In genomic region chr9:126248680-126249079, GRCh38 we compare ENCODE assay signal across 17 cellular contexts.
DNase-seq lines count a peak whose midpoint lies in the region; FAIRE-seq and TF ChIP-seq lines count a peak whose summit lies in the region.
"Had no signal": no experiment of that assay in that cellular context is flagged by ENCODE, and none has a peak within 500 bp of the region (broad histone marks: within the 10 kb centered on the region; RNA-seq: fewer than 3 reads in every experiment).

No MANE protein-coding gene starts in this region.

- CTCF ChIA-PET in AG04450 (lab: Charles Lee): no interaction called here

- H3K4me2 ChIP-seq in astrocyte (ENCODE audit: low read length): peak overlapping the region; percentile 77
- H3K4me2 ChIP-seq: hepatocyte had no signal

- POLR2A ChIA-PET in AG04450 (lab: Yijun Ruan, JAX): interaction anchor here (0.5 kb wide), 1 partner anchor 479 kb away, joined by 3 read pairs; no protein-coding TSS in a partner anchor

- TF ChIP-seq CTCF in AG04450 (IDR thresholded peaks at IDR 0.05; ENCODE audit: low read depth, low read length) (no peak), astrocyte (IDR thresholded peaks at IDR 0.05; ENCODE audit: insufficient read depth, low read depth, low read length) (no peak)

- peaks cover 5% of the 10 kb centered on the region for H3K4me1 ChIP-seq in astrocyte (ENCODE audit: insufficient read depth, low read length)

- H3K4me3 Mint-ChIP-seq in astrocyte (ENCODE audit: unreplicated experiment): no peak overlapping the region
- H3K4me3 Mint-ChIP-seq: activated CD4-positive, alpha-beta memory T cell treated with anti-CD3 and anti-CD28 coated beads for 36 hours; endodermal cell; IgD-negative memory B cell; T-helper 17 cell had no signal

- H3K27me3 ChIP-seq in AG04450 (ENCODE audit: control insufficient read depth, insufficient read depth, low read length) (peaks cover 2% of the 10 kb centered on the region), astrocyte (ENCODE audit: insufficient read depth, low read length) (no peaks in the 10 kb centered on the region)
- H3K27me3 ChIP-seq: hepatocyte had no signal

- H3K36me3 ChIP-seq in astrocyte (ENCODE audit: insufficient read depth, low read length): no peaks in the 10 kb centered on the region

- no peaks in the 10 kb centered on the region for H3K27me3 Mint-ChIP-seq in astrocyte (ENCODE audit: low read depth, unreplicated experiment)

- FAIRE-seq in astrocyte (lab: Jason Lieb, UNC): peak; percentile 98

- peaks cover 5% of the 10 kb centered on the region for H3K4me1 Mint-ChIP-seq in astrocyte (ENCODE audit: low read depth, unreplicated experiment)
- H3K4me1 Mint-ChIP-seq: endodermal cell, IgD-negative memory B cell, T-helper 17 cell had no signal

- H2AFZ ChIP-seq in astrocyte (ENCODE audit: low read depth, low read length): peak overlapping the region; percentile 85
- H2AFZ ChIP-seq: hepatocyte had no signal

- H3K36me3 Mint-ChIP-seq in astrocyte (ENCODE audit: low read depth, unreplicated experiment): no peaks in the 10 kb centered on the region

- H3K9me3 ChIP-seq in AG04450 (ENCODE audit: control insufficient read depth, insufficient read depth, low read length): peaks cover 3% of the 10 kb centered on the region; the same call in 1 of the 2 replicates
- peaks cover 2% of the 10 kb centered on the region for H3K9me3 ChIP-seq in astrocyte (ENCODE audit: insufficient read depth, low read depth, low read length)

- DNase-seq in AG04450 (ENCODE audit: low read depth, low spot score): peak; percentile 54
- peak; percentile 67 for DNase-seq in HS-5 (ENCODE audit: low read depth)
- DNase-seq in astrocyte (ENCODE audit: low read depth): peak; percentile 97
- DNase-seq in glomerular visceral epithelial cell (ENCODE audit: extremely low spot score): peak; percentile 46
- DNase-seq in DMS53 treated with DMSO at 0.1 percent for 48 hours (lab: John Stamatoyannopoulos, UW; ENCODE audit: unreplicated experiment): no peak
- DNase-seq in NCI-H187 treated with DMSO at 0.1 percent for 48 hours (lab: John Stamatoyannopoulos, UW): no peak
- no peak for DNase-seq in GDM1 (lab: John Stamatoyannopoulos, UW)
- DNase-seq in ecto neural progenitor cell (ENCODE audit: low spot score): no peak
- DNase-seq: activated CD4-positive, alpha-beta memory T cell treated with anti-CD3 and anti-CD28 coated beads for 36 hours; activated effector memory CD4-positive, alpha-beta T cell treated with anti-CD3 and anti-CD28 coated beads, Interleukin-2, amount 50 U/mL, for 16 hours; endodermal cell; NCI-H146; NCI-H510A treated with DMSO at 0.1 percent for 48 hours; T-helper 17 cell; trophoblast cell had no signal

- peaks cover 24% of the 10 kb centered on the region for H3K9me3 Mint-ChIP-seq in astrocyte (ENCODE audit: unreplicated experiment)

- peak overlapping the region; percentile 56 for H3K9ac ChIP-seq in astrocyte (ENCODE audit: low read length)

- H3K27ac ChIP-seq in AG04450 (ENCODE audit: low read depth, low read length) (no peak overlapping the region), astrocyte (ENCODE audit: low read depth, low read length) (peak overlapping the region; percentile 68)
- H3K27ac ChIP-seq: hepatocyte had no signal

- no peaks in the 10 kb centered on the region for H3K79me2 ChIP-seq in astrocyte (ENCODE audit: insufficient read depth, low read length)
- H3K79me2 ChIP-seq: hepatocyte had no signal

- H4K20me1 ChIP-seq in astrocyte (ENCODE audit: insufficient read depth, low read length): no peaks in the 10 kb centered on the region

- peak overlapping the region; percentile 86 for H3K27ac Mint-ChIP-seq in astrocyte (ENCODE audit: unreplicated experiment)
- H3K27ac Mint-ChIP-seq: activated CD4-positive, alpha-beta memory T cell treated with anti-CD3 and anti-CD28 coated beads for 36 hours; endodermal cell; IgD-negative memory B cell; T-helper 17 cell had no signal

- H3K4me3 ChIP-seq in AG04450 (ENCODE audit: low read depth, low read length): no peak overlapping the region
- peak overlapping the region; percentile 31 for H3K4me3 ChIP-seq in astrocyte (ENCODE audit: insufficient read depth, low read depth, low read length)
- H3K4me3 ChIP-seq: hepatocyte had no signal

Comparison
In these comparisons a context has a peak if more than half of its experiments do, and no peak if none do; other contexts are left out.
1. DNase-seq: peak in AG04450 (single experiment), HS-5 (single experiment), astrocyte (single experiment) and glomerular visceral epithelial cell (single experiment); none in DMS53 treated with DMSO at 0.1 percent for 48 hours (single experiment), NCI-H187 treated with DMSO at 0.1 percent for 48 hours (single experiment), GDM1 (single experiment) and ecto neural progenitor cell (single experiment).